25 cellular contexts compared by ENCODE assay signal in the genomic region with DNA sequence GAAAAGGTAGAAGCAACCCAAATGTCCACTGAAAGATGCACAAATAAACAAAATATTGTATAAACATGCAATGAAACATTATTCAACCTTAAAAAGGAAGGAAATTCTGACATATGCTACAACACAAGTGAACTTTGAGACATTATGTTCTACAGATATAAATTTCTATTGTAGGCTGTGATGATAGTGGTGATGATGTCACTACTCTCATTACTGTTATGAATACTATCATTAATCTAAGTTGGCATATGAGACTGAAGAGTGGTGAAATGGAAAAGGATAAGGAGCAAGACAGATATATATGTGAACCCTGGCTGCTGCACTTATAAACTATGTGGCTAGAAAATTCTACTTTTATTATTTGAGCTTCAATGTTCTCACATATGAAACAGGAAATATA.
DNase-seq lines count a peak whose midpoint lies in the region; ATAC-seq, FAIRE-seq and TF ChIP-seq lines count a peak whose summit lies in the region.
"Had no signal": no experiment of that assay in that cellular context is flagged by ENCODE, and none has a peak within 500 bp of the region (broad histone marks: within the 10 kb centered on the region; RNA-seq: fewer than 3 reads in every experiment).

No MANE protein-coding gene starts in this region.

- H3K27me3 ChIP-seq in HepG2 (ENCODE audit: control insufficient read depth in 1 of 2, insufficient read depth in 2 of 2, low read length in 2 of 2) (no peaks in the 10 kb centered on the region), right lobe of liver (no peaks in the 10 kb centered on the region), gastroesophageal sphincter (peaks cover 16% of the 10 kb centered on the region)
- H3K27me3 ChIP-seq: BE2C, BLaER1 had no signal

- ATAC-seq in HepG2, result no peak
- no peak for ATAC-seq in right lobe of liver
- ATAC-seq in gastroesophageal sphincter, result no peak
- ATAC-seq: GM12878 had no signal

- no peak overlapping the region for H2AFZ ChIP-seq in HepG2 (ENCODE audit: low read length)

- TF ChIP-seq EP300 in HepG2 (IDR thresholded peaks at IDR 0.05; ENCODE audit: low read depth in 2 of 2, low read length in 2 of 2), result no peak
- no peak for TF ChIP-seq EP300 in HepG2 (CRISPR knock-in tag; IDR thresholded peaks at IDR 0.05; ENCODE audit: borderline replicate concordance)
- no peak for TF ChIP-seq EP300 in gastroesophageal sphincter (IDR thresholded peaks at IDR 0.05)

- H3K9me3 ChIP-seq in HepG2 (ENCODE audit: low read length) (peaks cover 16% of the 10 kb centered on the region), right lobe of liver (no peaks in the 10 kb centered on the region), gastroesophageal sphincter (peaks cover 0 to 11% (median 0%) of the 10 kb centered on the region in 3 donors)
- H3K9me3 ChIP-seq: BE2C, BLaER1 had no signal

- no peak for TF ChIP-seq CTCF in HepG2 (CRISPR knock-in tag; IDR thresholded peaks at IDR 0.05)
- no peak for TF ChIP-seq CTCF in right lobe of liver (IDR thresholded peaks at IDR 0.05)
- TF ChIP-seq CTCF in gastroesophageal sphincter (IDR thresholded peaks at IDR 0.05), result no peak

- DNase-seq in HepG2 (ENCODE audit: low spot score), result no peak
- no peak for DNase-seq in right lobe of liver
- peak; percentile 5 for DNase-seq in NCI-H226
- no peak for DNase-seq in NCI-H1105 (lab: John Stamatoyannopoulos, UW)
- DNase-seq: 8988T; ACHN; BE2C; C1 segment of cervical spinal cord; CD4-positive, alpha-beta memory T cell; CD4-positive, CD25-positive, alpha-beta regulatory T cell; CD8-positive, alpha-beta memory T cell; COR-L47; DMS 273 treated with DMSO at 0.1 percent for 48 hours; DMS153; DMS53; DMS79; DND-41; EL; GDM1 had no signal

- no peaks in the 10 kb centered on the region for H3K79me2 ChIP-seq in HepG2 (ENCODE audit: insufficient read depth, low read length)

- no TSS peak for BruUV-seq in HepG2 (replicated peaks; lab: Mats Ljungman, UMichigan)

- FAIRE-seq in HepG2 (lab: Jason Lieb, UNC), result no peak
- FAIRE-seq: A204.1, GM12878, GM12892, GM18507 had no signal

- H3K4me3 ChIP-seq in HepG2 (replicated peaks in 1 of 3; ENCODE audit: insufficient read depth in 1 of 3, low read depth in 2 of 3, low read length in 3 of 3) (no peak overlapping the region), right lobe of liver (no peak overlapping the region), gastroesophageal sphincter (no peak overlapping the region)
- H3K4me3 ChIP-seq: BLaER1, GM12878 had no signal

- in situ Hi-C loops in HepG2 (cut with HindIII; ENCODE audit: extremely low pct_ligation_motif_present, low pct_unique_long_range_greater_than_20kb), result no loop called here

- H4K20me1 ChIP-seq in HepG2 (ENCODE audit: insufficient read depth, low read length), result no peaks in the 10 kb centered on the region
- H4K20me1 ChIP-seq: BLaER1 had no signal

- TF ChIP-seq RAD21 in HepG2 (CRISPR knock-in tag; IDR thresholded peaks at IDR 0.05), result no peak

- POLR2A ChIA-PET in HepG2 (lab: Yijun Ruan, JAX), result no interaction called here

- no peak overlapping the region for H3K9ac ChIP-seq in HepG2 (ENCODE audit: insufficient read depth, low read depth, low read length)
- H3K9ac ChIP-seq: BLaER1 had no signal

- no peak overlapping the region for H3K4me2 ChIP-seq in HepG2 (ENCODE audit: low read depth, low read length)
- H3K4me2 ChIP-seq: BLaER1 had no signal

- intact Hi-C loops in HepG2 (cut with micrococcal nuclease; ENCODE audit: unreplicated experiment) (no loop called here), right lobe of liver (cut with DNase I) (no loop called here)

- CTCF ChIA-PET in HepG2 (lab: Yijun Ruan, JAX; ENCODE audit: low intra/inter-chr PET ratio, low total read pairs), result no interaction called here

- no peak overlapping the region for H3K27ac ChIP-seq in HepG2 (ENCODE audit: extremely low read length, insufficient read depth, low read length)
- no peak overlapping the region for H3K27ac ChIP-seq in right lobe of liver
- no peak overlapping the region for H3K27ac ChIP-seq in gastroesophageal sphincter
- H3K27ac ChIP-seq: BLaER1 had no signal

- TF ChIP-seq POLR2A in HepG2 (IDR thresholded peaks at IDR 0.05; ENCODE audit: insufficient read depth in 1 of 2, low read depth in 2 of 2, low read length in 2 of 2) (no peak), right lobe of liver (IDR thresholded peaks at IDR 0.05) (no peak), gastroesophageal sphincter (IDR thresholded peaks at IDR 0.05) (no peak)

- H3K36me3 ChIP-seq in HepG2 (replicated peaks in 1 of 2; ENCODE audit: control insufficient read depth in 1 of 2, insufficient read depth in 2 of 2, low read length in 2 of 2) (no peaks in the 10 kb centered on the region), right lobe of liver (no peaks in the 10 kb centered on the region), gastroesophageal sphincter (no peaks in the 10 kb centered on the region)
- H3K36me3 ChIP-seq: BE2C, BLaER1 had no signal

- H3K4me1 ChIP-seq in HepG2 (ENCODE audit: insufficient read depth, low read length) (no peaks in the 10 kb centered on the region), right lobe of liver (no peaks in the 10 kb centered on the region), gastroesophageal sphincter (no peaks in the 10 kb centered on the region)
- H3K4me1 ChIP-seq: BE2C, BLaER1 had no signal

TF ChIP-seq in HepG2, 621 proteins besides CTCF, POLR2A, EP300 and RAD21:
- TF ChIP-seq SMAD9 (CRISPR knock-in tag; IDR thresholded peaks at IDR 0.05), result no peak
- TF ChIP-seq ELF1 (CRISPR knock-in tag; IDR thresholded peaks at IDR 0.05), result no peak
- TF ChIP-seq FOXJ3 (CRISPR knock-in tag; IDR thresholded peaks at IDR 0.05; ENCODE audit: borderline replicate concordance), result no peak
- TF ChIP-seq HNF4G (IDR thresholded peaks at IDR 0.05; ENCODE audit: borderline replicate concordance, low read depth, low read length), result no peak
- no peak for TF ChIP-seq HNF4G (CRISPR knock-in tag; IDR thresholded peaks at IDR 0.05; ENCODE audit: borderline replicate concordance, low read depth)
- TF ChIP-seq KAT8 (CRISPR knock-in tag; IDR thresholded peaks at IDR 0.05), result no peak
- TF ChIP-seq KLF13 (CRISPR knock-in tag; IDR thresholded peaks at IDR 0.05), result no peak
- TF ChIP-seq CREB1 (IDR thresholded peaks at IDR 0.05), result peak; percentile 52; the same call in 1 of the 2 replicates
- TF ChIP-seq CREB1 (CRISPR knock-in tag; IDR thresholded peaks at IDR 0.05), result no peak
- TF ChIP-seq ZNF367 (CRISPR knock-in tag; IDR thresholded peaks at IDR 0.05; ENCODE audit: borderline replicate concordance), result no peak
- TF ChIP-seq CBX1 (IDR thresholded peaks at IDR 0.05; ENCODE audit: low read depth), result no peak
- TF ChIP-seq ZNF570 (CRISPR knock-in tag; IDR thresholded peaks at IDR 0.05; ENCODE audit: borderline replicate concordance), result no peak
- peak; percentile 66 for TF ChIP-seq ATF7 (IDR thresholded peaks at IDR 0.05)
- TF ChIP-seq ATF7 (CRISPR knock-in tag; IDR thresholded peaks at IDR 0.05), result no peak
- TF ChIP-seq ARHGAP35 (CRISPR knock-in tag; IDR thresholded peaks at IDR 0.05; ENCODE audit: borderline replicate concordance), result no peak
- no peak for TF ChIP-seq ZNF124 (CRISPR knock-in tag; IDR thresholded peaks at IDR 0.05)
- TF ChIP-seq, protein P1, sequence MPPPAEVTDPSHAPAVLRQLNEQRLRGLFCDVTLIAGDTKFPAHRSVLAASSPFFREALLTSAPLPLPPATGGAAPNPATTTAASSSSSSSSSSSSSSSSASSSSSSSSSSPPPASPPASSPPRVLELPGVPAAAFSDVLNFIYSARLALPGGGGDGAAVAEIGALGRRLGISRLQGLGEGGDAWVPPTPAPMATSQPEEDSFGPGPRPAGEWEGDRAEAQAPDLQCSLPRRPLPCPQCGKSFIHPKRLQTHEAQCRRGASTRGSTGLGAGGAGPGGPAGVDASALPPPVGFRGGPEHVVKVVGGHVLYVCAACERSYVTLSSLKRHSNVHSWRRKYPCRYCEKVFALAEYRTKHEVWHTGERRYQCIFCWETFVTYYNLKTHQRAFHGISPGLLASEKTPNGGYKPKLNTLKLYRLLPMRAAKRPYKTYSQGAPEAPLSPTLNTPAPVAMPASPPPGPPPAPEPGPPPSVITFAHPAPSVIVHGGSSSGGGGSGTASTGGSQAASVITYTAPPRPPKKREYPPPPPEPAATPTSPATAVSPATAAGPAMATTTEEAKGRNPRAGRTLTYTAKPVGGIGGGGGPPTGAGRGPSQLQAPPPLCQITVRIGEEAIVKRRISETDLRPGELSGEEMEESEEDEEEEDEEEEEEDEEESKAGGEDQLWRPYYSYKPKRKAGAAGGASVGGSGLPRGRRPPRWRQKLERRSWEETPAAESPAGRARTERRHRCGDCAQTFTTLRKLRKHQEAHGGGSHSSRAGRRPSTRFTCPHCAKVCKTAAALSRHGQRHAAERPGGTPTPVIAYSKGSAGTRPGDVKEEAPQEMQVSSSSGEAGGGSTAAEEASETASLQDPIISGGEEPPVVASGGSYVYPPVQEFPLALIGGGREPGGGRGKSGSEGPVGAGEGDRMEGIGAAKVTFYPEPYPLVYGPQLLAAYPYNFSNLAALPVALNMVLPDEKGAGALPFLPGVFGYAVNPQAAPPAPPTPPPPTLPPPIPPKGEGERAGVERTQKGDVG (CRISPR knock-in tag; IDR thresholded peaks at IDR 0.05; ENCODE audit: borderline replicate concordance), result no peak
- TF ChIP-seq ZNF773 (CRISPR knock-in tag; IDR thresholded peaks at IDR 0.05; ENCODE audit: borderline replicate concordance), result no peak
- TF ChIP-seq ZNF563 (CRISPR knock-in tag; IDR thresholded peaks at IDR 0.05), result no peak
- TF ChIP-seq, protein P2, sequence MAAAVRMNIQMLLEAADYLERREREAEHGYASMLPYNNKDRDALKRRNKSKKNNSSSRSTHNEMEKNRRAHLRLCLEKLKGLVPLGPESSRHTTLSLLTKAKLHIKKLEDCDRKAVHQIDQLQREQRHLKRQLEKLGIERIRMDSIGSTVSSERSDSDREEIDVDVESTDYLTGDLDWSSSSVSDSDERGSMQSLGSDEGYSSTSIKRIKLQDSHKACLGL (CRISPR knock-in tag; IDR thresholded peaks at IDR 0.05), result no peak
TF ChIP-seq in HepG2: peak in this region for 2.
